In the genomic region with DNA sequence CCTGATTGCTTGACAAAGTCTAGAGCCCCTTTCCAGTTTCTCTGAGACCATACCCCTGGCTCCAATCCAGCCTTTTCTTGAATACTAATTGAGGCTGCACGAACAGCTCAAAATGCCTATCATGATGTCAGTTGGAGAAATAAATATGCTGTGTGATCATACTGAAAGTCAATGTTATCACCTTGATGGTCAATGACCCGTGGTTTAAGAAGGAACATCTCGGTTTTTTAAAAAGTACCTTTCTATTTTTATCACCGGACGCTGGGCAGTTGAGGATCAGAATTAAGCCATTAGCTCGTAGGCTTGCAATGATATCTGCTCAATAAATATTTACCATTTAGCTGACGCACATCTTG, we compare ENCODE assay signal across 1 cellular context.
TF ChIP-seq lines count a peak whose summit lies in the region.

No MANE protein-coding gene starts in this region.

TF ChIP-seq in HepG2, 621 proteins besides CTCF, POLR2A, EP300 and RAD21 (continued from another document):
- TF ChIP-seq, protein P1, sequence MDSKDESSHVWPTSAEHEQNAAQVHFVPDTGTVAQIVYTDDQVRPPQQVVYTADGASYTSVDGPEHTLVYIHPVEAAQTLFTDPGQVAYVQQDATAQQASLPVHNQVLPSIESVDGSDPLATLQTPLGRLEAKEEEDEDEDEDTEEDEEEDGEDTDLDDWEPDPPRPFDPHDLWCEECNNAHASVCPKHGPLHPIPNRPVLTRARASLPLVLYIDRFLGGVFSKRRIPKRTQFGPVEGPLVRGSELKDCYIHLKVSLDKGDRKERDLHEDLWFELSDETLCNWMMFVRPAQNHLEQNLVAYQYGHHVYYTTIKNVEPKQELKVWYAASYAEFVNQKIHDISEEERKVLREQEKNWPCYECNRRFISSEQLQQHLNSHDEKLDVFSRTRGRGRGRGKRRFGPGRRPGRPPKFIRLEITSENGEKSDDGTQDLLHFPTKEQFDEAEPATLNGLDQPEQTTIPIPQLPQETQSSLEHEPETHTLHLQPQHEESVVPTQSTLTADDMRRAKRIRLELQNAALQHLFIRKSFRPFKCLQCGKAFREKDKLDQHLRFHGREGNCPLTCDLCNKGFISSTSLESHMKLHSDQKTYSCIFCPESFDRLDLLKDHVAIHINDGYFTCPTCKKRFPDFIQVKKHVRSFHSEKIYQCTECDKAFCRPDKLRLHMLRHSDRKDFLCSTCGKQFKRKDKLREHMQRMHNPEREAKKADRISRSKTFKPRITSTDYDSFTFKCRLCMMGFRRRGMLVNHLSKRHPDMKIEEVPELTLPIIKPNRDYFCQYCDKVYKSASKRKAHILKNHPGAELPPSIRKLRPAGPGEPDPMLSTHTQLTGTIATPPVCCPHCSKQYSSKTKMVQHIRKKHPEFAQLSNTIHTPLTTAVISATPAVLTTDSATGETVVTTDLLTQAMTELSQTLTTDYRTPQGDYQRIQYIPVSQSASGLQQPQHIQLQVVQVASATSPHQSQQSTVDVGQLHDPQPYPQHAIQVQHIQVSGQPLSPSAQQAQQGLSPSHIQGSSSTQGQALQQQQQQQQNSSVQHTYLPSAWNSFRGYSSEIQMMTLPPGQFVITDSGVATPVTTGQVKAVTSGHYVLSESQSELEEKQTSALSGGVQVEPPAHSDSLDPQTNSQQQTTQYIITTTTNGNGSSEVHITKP (CRISPR knock-in tag; IDR thresholded peaks at IDR 0.05; ENCODE audit: low read depth), result no peak
- TF ChIP-seq GATAD1 (CRISPR knock-in tag; IDR thresholded peaks at IDR 0.05) (no peak), ZBTB38 (CRISPR knock-in tag; IDR thresholded peaks at IDR 0.05) (no peak), BCL6 (CRISPR knock-in tag; IDR thresholded peaks at IDR 0.05) (no peak), ZNF547 (CRISPR knock-in tag; IDR thresholded peaks at IDR 0.05) (no peak), ZSCAN25 (CRISPR knock-in tag; IDR thresholded peaks at IDR 0.05) (no peak), ZNF75D (CRISPR knock-in tag; IDR thresholded peaks at IDR 0.05; ENCODE audit: borderline replicate concordance) (no peak), MBD4 (IDR thresholded peaks at IDR 0.05; ENCODE audit: borderline replicate concordance, low read length) (no peak), FOSL1 (CRISPR knock-in tag; IDR thresholded peaks at IDR 0.05; ENCODE audit: borderline replicate concordance) (no peak), AHR (CRISPR knock-in tag; IDR thresholded peaks at IDR 0.05) (no peak), TBP (CRISPR knock-in tag; IDR thresholded peaks at IDR 0.05) (no peak), PPARG (CRISPR knock-in tag; conservative IDR thresholded peaks at IDR 0.05) (no peak), SRSF9 (IDR thresholded peaks at IDR 0.05; ENCODE audit: borderline replicate concordance, insufficient read depth, low read depth, low read length, poor library complexity, severe bottlenecking) (no peak), ZNF331 (CRISPR knock-in tag; IDR thresholded peaks at IDR 0.05) (no peak)
- TF ChIP-seq, protein P2, sequence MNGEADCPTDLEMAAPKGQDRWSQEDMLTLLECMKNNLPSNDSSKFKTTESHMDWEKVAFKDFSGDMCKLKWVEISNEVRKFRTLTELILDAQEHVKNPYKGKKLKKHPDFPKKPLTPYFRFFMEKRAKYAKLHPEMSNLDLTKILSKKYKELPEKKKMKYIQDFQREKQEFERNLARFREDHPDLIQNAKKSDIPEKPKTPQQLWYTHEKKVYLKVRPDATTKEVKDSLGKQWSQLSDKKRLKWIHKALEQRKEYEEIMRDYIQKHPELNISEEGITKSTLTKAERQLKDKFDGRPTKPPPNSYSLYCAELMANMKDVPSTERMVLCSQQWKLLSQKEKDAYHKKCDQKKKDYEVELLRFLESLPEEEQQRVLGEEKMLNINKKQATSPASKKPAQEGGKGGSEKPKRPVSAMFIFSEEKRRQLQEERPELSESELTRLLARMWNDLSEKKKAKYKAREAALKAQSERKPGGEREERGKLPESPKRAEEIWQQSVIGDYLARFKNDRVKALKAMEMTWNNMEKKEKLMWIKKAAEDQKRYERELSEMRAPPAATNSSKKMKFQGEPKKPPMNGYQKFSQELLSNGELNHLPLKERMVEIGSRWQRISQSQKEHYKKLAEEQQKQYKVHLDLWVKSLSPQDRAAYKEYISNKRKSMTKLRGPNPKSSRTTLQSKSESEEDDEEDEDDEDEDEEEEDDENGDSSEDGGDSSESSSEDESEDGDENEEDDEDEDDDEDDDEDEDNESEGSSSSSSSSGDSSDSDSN (CRISPR knock-in tag; IDR thresholded peaks at IDR 0.05), result no peak
- TF ChIP-seq, protein P3, sequence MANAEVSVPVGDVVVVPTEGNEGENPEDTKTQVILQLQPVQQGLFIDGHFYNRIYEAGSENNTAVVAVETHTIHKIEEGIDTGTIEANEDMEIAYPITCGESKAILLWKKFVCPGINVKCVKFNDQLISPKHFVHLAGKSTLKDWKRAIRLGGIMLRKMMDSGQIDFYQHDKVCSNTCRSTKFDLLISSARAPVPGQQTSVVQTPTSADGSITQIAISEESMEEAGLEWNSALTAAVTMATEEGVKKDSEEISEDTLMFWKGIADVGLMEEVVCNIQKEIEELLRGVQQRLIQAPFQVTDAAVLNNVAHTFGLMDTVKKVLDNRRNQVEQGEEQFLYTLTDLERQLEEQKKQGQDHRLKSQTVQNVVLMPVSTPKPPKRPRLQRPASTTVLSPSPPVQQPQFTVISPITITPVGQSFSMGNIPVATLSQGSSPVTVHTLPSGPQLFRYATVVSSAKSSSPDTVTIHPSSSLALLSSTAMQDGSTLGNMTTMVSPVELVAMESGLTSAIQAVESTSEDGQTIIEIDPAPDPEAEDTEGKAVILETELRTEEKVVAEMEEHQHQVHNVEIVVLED (CRISPR knock-in tag; IDR thresholded peaks at IDR 0.05; ENCODE audit: borderline replicate concordance), result no peak
- TF ChIP-seq, protein P4, sequence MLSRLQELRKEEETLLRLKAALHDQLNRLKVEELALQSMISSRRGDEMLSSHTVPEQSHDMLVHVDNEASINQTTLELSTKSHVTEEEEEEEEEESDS (CRISPR knock-in tag; IDR thresholded peaks at IDR 0.05; ENCODE audit: borderline replicate concordance), result no peak
TF ChIP-seq in HepG2: peak in this region for 0.
